21 cellular contexts compared by ENCODE assay signal in genomic region chr10:127463548-127463947, GRCh38.
DNase-seq lines count a peak whose midpoint lies in the region; ATAC-seq and TF ChIP-seq lines count a peak whose summit lies in the region.
"Had no signal": no experiment of that assay in that cellular context is flagged by ENCODE, and none has a peak within 500 bp of the region (broad histone marks: within the 10 kb centered on the region; RNA-seq: fewer than 3 reads in every experiment).

No MANE protein-coding gene starts in this region.

- DNase-seq in activated naive CD8-positive, alpha-beta T cell treated with anti-CD3 and anti-CD28 coated beads, Interleukin-2, amount 10 ng/mL, durations not matched to agents 7 days and 5 days = no peak
- DNase-seq in activated naive CD8-positive, alpha-beta T cell treated with anti-CD3 and anti-CD28 coated beads for 36 hours = no peak
- DNase-seq in right atrium auricular region (ENCODE audit: low spot score) (peak; percentile 28), right cardiac atrium (no peak), neural crest cell (ENCODE audit: low read depth, low spot score) (no peak), vagina (ENCODE audit: extremely low spot score in 2 of 2) (peak; percentile 83 to 91), suprapubic skin (ENCODE audit: low spot score in 2 of 2) (no peak)
- DNase-seq in activated CD4-positive, alpha-beta T cell treated with anti-CD3 and anti-CD28 coated beads for 48 hours = no peak
- DNase-seq: AML-193; CD4-positive, alpha-beta T cell; CD8-positive, alpha-beta T cell; DMS 273 treated with DMSO at 0.1 percent for 48 hours; DND-41; EL; GDM1 had no signal

- H3K4me3 Mint-ChIP-seq in activated naive CD8-positive, alpha-beta T cell treated with anti-CD3 and anti-CD28 coated beads, Interleukin-2, amount 10 ng/mL, durations not matched to agents 7 days and 5 days = no peak overlapping the region
- no peak overlapping the region for H3K4me3 Mint-ChIP-seq in activated naive CD8-positive, alpha-beta T cell treated with anti-CD3 and anti-CD28 coated beads for 36 hours
- no peak overlapping the region for H3K4me3 Mint-ChIP-seq in neural crest cell
- H3K4me3 Mint-ChIP-seq: B cell; CD4-positive, alpha-beta T cell; CD8-positive, alpha-beta T cell had no signal

- H3K4me1 ChIP-seq in right atrium auricular region (no peaks in the 10 kb centered on the region), right cardiac atrium (ENCODE audit: control insufficient read depth, insufficient read depth, low read length) (no peaks in the 10 kb centered on the region), vagina (no peaks in the 10 kb centered on the region), suprapubic skin (no peaks in the 10 kb centered on the region)
- H3K4me1 ChIP-seq: A549; BLaER1 treated with 17β-estradiol and CSF1 and Interleukin-3, amounts not matched to agents 10 nM and 100 nM had no signal

- POLR2A ChIA-PET in activated naive CD8-positive, alpha-beta T cell treated with anti-CD3 and anti-CD28 coated beads, Interleukin-2, amount 10 ng/mL, durations not matched to agents 7 days and 5 days (lab: Charles Lee) = no interaction called here

- TF ChIP-seq CTCF in right atrium auricular region (IDR thresholded peaks at IDR 0.05) = no peak
- no peak for TF ChIP-seq CTCF in neural crest cell (conservative IDR thresholded peaks at IDR 0.05)
- no peak for TF ChIP-seq CTCF in vagina (IDR thresholded peaks at IDR 0.05)
- no peak for TF ChIP-seq CTCF in suprapubic skin (IDR thresholded peaks at IDR 0.05)

- no peaks in the 10 kb centered on the region for H3K4me1 Mint-ChIP-seq in activated naive CD8-positive, alpha-beta T cell treated with anti-CD3 and anti-CD28 coated beads, Interleukin-2, amount 10 ng/mL, durations not matched to agents 7 days and 5 days
- no peaks in the 10 kb centered on the region for H3K4me1 Mint-ChIP-seq in activated naive CD8-positive, alpha-beta T cell treated with anti-CD3 and anti-CD28 coated beads for 36 hours
- no peaks in the 10 kb centered on the region for H3K4me1 Mint-ChIP-seq in neural crest cell
- H3K4me1 Mint-ChIP-seq: B cell had no signal

- no peak for TF ChIP-seq POLR2A in vagina (IDR thresholded peaks at IDR 0.05)
- no peak for TF ChIP-seq POLR2A in suprapubic skin (IDR thresholded peaks at IDR 0.05)

- H3K27me3 ChIP-seq in right atrium auricular region (no peaks in the 10 kb centered on the region), right cardiac atrium (ENCODE audit: control insufficient read depth, insufficient read depth) (no peaks in the 10 kb centered on the region), vagina (no peaks in the 10 kb centered on the region), suprapubic skin (peaks cover 7% of the 10 kb centered on the region)
- H3K27me3 ChIP-seq: BLaER1 treated with 17β-estradiol and CSF1 and Interleukin-3, amounts not matched to agents 10 nM and 100 nM had no signal

- H3K27me3 Mint-ChIP-seq in activated naive CD8-positive, alpha-beta T cell treated with anti-CD3 and anti-CD28 coated beads, Interleukin-2, amount 10 ng/mL, durations not matched to agents 7 days and 5 days = no peaks in the 10 kb centered on the region
- no peaks in the 10 kb centered on the region for H3K27me3 Mint-ChIP-seq in activated naive CD8-positive, alpha-beta T cell treated with anti-CD3 and anti-CD28 coated beads for 36 hours
- peaks cover 10% of the 10 kb centered on the region for H3K27me3 Mint-ChIP-seq in neural crest cell (ENCODE audit: low read depth)
- H3K27me3 Mint-ChIP-seq: B cell; CD4-positive, alpha-beta T cell had no signal

- H3K4me3 ChIP-seq in right atrium auricular region (no peak overlapping the region), right cardiac atrium (ENCODE audit: low read length) (no peak overlapping the region), vagina (no peak overlapping the region), suprapubic skin (no peak overlapping the region)
- H3K4me3 ChIP-seq: A549; BLaER1 treated with 17β-estradiol and CSF1 and Interleukin-3, amounts not matched to agents 10 nM and 100 nM; GM12878 had no signal

- no peaks in the 10 kb centered on the region for H3K36me3 ChIP-seq in right atrium auricular region
- H3K36me3 ChIP-seq in vagina = no peaks in the 10 kb centered on the region
- H3K36me3 ChIP-seq in suprapubic skin = no peaks in the 10 kb centered on the region
- H3K36me3 ChIP-seq: BLaER1 treated with 17β-estradiol and CSF1 and Interleukin-3, amounts not matched to agents 10 nM and 100 nM had no signal

- H3K27ac Mint-ChIP-seq in activated naive CD8-positive, alpha-beta T cell treated with anti-CD3 and anti-CD28 coated beads, Interleukin-2, amount 10 ng/mL, durations not matched to agents 7 days and 5 days = peak overlapping the region; percentile 15
- H3K27ac Mint-ChIP-seq in activated naive CD8-positive, alpha-beta T cell treated with anti-CD3 and anti-CD28 coated beads for 36 hours = no peak overlapping the region
- peak overlapping the region; percentile 89 for H3K27ac Mint-ChIP-seq in neural crest cell (ENCODE audit: unreplicated experiment)
- H3K27ac Mint-ChIP-seq: B cell; CD4-positive, alpha-beta T cell; CD8-positive, alpha-beta T cell had no signal

- no peak overlapping the region for H3K27ac ChIP-seq in right atrium auricular region
- H3K27ac ChIP-seq in right cardiac atrium (ENCODE audit: low read length) = no peak overlapping the region
- H3K27ac ChIP-seq in vagina = no peak overlapping the region
- H3K27ac ChIP-seq in suprapubic skin = no peak overlapping the region
- H3K27ac ChIP-seq: 22Rv1; A549; BLaER1 treated with 17β-estradiol and CSF1 and Interleukin-3, amounts not matched to agents 10 nM and 100 nM; C4-2B had no signal

- ATAC-seq in activated naive CD8-positive, alpha-beta T cell treated with anti-CD3 and anti-CD28 coated beads, Interleukin-2, amount 10 ng/mL, durations not matched to agents 7 days and 5 days (ENCODE audit: low read depth) = no peak
- ATAC-seq in right cardiac atrium = no peak
- ATAC-seq: A549; CD8-positive, alpha-beta T cell; GM12878 had no signal

- intact Hi-C loops in right cardiac atrium (cut with DNase I) (no loop called here), vagina (cut with DNase I) (no loop called here)

- 78% methylated on average over 10 of the region's 10 CpGs for WGBS in right cardiac atrium
- WGBS in suprapubic skin = 87% methylated on average over 10 of the region's 10 CpGs

- no peak for TF ChIP-seq EP300 in suprapubic skin (IDR thresholded peaks at IDR 0.05)

- H3K36me3 Mint-ChIP-seq in activated naive CD8-positive, alpha-beta T cell treated with anti-CD3 and anti-CD28 coated beads, Interleukin-2, amount 10 ng/mL, durations not matched to agents 7 days and 5 days = no peaks in the 10 kb centered on the region
- H3K36me3 Mint-ChIP-seq in activated naive CD8-positive, alpha-beta T cell treated with anti-CD3 and anti-CD28 coated beads for 36 hours = no peaks in the 10 kb centered on the region
- peaks cover 2% of the 10 kb centered on the region for H3K36me3 Mint-ChIP-seq in neural crest cell (ENCODE audit: low read depth)
- H3K36me3 Mint-ChIP-seq: CD8-positive, alpha-beta T cell had no signal

- H3K9me3 ChIP-seq in right atrium auricular region (no peaks in the 10 kb centered on the region), right cardiac atrium (ENCODE audit: control insufficient read depth, low read length) (no peaks in the 10 kb centered on the region), vagina (no peaks in the 10 kb centered on the region), suprapubic skin (peaks cover 4% of the 10 kb centered on the region)

- no peaks in the 10 kb centered on the region for H3K9me3 Mint-ChIP-seq in activated naive CD8-positive, alpha-beta T cell treated with anti-CD3 and anti-CD28 coated beads, Interleukin-2, amount 10 ng/mL, durations not matched to agents 7 days and 5 days
- H3K9me3 Mint-ChIP-seq in activated naive CD8-positive, alpha-beta T cell treated with anti-CD3 and anti-CD28 coated beads for 36 hours = no peaks in the 10 kb centered on the region
- H3K9me3 Mint-ChIP-seq in neural crest cell = peaks cover 7% of the 10 kb centered on the region
- H3K9me3 Mint-ChIP-seq: CD8-positive, alpha-beta T cell had no signal

Comparison
In these comparisons a context has a peak if more than half of its experiments do, and no peak if none do; other contexts are left out.
1. DNase-seq: peak in right atrium auricular region (single experiment) and vagina (2 of 2); none in activated naive CD8-positive, alpha-beta T cell treated with anti-CD3 and anti-CD28 coated beads, Interleukin-2, amount 10 ng/mL, durations not matched to agents 7 days and 5 days (single experiment), activated naive CD8-positive, alpha-beta T cell treated with anti-CD3 and anti-CD28 coated beads for 36 hours (single experiment), right cardiac atrium (0 of 3), neural crest cell (single experiment), suprapubic skin (0 of 2) and activated CD4-positive, alpha-beta T cell treated with anti-CD3 and anti-CD28 coated beads for 48 hours (single experiment).